1 cellular context compared by ENCODE assay signal in the genomic region with DNA sequence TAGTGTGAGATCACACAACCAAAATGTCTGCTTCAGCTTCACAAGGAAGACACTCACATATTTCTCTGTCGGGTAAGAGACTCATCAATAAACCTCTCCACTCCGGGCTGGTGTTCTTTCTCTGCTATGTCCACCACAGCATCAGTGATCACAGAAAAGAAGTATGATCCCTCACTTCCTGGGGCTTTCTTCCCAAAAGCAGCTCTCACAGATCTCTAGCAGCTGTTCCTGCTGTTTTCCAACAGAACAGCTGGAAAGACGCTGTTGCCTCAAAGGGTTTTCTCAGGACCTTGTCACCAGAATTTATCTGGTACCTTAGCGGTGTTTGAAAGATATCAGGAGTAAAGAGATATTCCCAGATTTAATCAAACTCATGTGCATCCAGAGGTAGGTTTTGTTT.
TF ChIP-seq lines count a peak whose summit lies in the region.

No MANE protein-coding gene starts in this region.

TF ChIP-seq in SK-N-SH treated with all-trans-retinoic acid at 6 μM for 48 hours, 23 proteins besides CTCF, POLR2A, EP300 and RAD21 (continued from another document):
- TF ChIP-seq, protein P1, sequence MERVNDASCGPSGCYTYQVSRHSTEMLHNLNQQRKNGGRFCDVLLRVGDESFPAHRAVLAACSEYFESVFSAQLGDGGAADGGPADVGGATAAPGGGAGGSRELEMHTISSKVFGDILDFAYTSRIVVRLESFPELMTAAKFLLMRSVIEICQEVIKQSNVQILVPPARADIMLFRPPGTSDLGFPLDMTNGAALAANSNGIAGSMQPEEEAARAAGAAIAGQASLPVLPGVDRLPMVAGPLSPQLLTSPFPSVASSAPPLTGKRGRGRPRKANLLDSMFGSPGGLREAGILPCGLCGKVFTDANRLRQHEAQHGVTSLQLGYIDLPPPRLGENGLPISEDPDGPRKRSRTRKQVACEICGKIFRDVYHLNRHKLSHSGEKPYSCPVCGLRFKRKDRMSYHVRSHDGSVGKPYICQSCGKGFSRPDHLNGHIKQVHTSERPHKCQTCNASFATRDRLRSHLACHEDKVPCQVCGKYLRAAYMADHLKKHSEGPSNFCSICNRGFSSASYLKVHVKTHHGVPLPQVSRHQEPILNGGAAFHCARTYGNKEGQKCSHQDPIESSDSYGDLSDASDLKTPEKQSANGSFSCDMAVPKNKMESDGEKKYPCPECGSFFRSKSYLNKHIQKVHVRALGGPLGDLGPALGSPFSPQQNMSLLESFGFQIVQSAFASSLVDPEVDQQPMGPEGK (CRISPR knock-in tag; IDR thresholded peaks at IDR 0.05; ENCODE audit: borderline replicate concordance) = no peak
- TF ChIP-seq, protein P2, sequence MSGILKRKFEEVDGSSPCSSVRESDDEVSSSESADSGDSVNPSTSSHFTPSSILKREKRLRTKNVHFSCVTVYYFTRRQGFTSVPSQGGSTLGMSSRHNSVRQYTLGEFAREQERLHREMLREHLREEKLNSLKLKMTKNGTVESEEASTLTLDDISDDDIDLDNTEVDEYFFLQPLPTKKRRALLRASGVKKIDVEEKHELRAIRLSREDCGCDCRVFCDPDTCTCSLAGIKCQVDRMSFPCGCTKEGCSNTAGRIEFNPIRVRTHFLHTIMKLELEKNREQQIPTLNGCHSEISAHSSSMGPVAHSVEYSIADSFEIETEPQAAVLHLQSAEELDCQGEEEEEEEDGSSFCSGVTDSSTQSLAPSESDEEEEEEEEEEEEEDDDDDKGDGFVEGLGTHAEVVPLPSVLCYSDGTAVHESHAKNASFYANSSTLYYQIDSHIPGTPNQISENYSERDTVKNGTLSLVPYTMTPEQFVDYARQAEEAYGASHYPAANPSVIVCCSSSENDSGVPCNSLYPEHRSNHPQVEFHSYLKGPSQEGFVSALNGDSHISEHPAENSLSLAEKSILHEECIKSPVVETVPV (CRISPR knock-in tag; IDR thresholded peaks at IDR 0.05) = no peak
- no peak for TF ChIP-seq RARB (CRISPR knock-in tag; IDR thresholded peaks at IDR 0.05)
- TF ChIP-seq ZNF8 (CRISPR knock-in tag; IDR thresholded peaks at IDR 0.05) = no peak
- no peak for TF ChIP-seq SNAI2 (CRISPR knock-in tag; IDR thresholded peaks at IDR 0.05)
- no peak for TF ChIP-seq ZFP3 (CRISPR knock-in tag; IDR thresholded peaks at IDR 0.05)
- TF ChIP-seq TCF4 (CRISPR knock-in tag; IDR thresholded peaks at IDR 0.05; ENCODE audit: borderline replicate concordance) = no peak
- TF ChIP-seq ISL1 (CRISPR knock-in tag; IDR thresholded peaks at IDR 0.05) = no peak
- TF ChIP-seq, protein P3, sequence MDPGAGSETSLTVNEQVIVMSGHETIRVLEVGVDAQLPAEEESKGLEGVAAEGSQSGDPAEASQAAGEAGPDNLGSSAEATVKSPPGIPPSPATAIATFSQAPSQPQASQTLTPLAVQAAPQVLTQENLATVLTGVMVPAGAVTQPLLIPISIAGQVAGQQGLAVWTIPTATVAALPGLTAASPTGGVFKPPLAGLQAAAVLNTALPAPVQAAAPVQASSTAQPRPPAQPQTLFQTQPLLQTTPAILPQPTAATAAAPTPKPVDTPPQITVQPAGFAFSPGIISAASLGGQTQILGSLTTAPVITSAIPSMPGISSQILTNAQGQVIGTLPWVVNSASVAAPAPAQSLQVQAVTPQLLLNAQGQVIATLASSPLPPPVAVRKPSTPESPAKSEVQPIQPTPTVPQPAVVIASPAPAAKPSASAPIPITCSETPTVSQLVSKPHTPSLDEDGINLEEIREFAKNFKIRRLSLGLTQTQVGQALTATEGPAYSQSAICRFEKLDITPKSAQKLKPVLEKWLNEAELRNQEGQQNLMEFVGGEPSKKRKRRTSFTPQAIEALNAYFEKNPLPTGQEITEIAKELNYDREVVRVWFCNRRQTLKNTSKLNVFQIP (CRISPR knock-in tag; IDR thresholded peaks at IDR 0.05; ENCODE audit: borderline replicate concordance, low read depth) = no peak
- no peak for TF ChIP-seq BACH2 (CRISPR knock-in tag; IDR thresholded peaks at IDR 0.05; ENCODE audit: borderline replicate concordance)
- TF ChIP-seq, protein P4, sequence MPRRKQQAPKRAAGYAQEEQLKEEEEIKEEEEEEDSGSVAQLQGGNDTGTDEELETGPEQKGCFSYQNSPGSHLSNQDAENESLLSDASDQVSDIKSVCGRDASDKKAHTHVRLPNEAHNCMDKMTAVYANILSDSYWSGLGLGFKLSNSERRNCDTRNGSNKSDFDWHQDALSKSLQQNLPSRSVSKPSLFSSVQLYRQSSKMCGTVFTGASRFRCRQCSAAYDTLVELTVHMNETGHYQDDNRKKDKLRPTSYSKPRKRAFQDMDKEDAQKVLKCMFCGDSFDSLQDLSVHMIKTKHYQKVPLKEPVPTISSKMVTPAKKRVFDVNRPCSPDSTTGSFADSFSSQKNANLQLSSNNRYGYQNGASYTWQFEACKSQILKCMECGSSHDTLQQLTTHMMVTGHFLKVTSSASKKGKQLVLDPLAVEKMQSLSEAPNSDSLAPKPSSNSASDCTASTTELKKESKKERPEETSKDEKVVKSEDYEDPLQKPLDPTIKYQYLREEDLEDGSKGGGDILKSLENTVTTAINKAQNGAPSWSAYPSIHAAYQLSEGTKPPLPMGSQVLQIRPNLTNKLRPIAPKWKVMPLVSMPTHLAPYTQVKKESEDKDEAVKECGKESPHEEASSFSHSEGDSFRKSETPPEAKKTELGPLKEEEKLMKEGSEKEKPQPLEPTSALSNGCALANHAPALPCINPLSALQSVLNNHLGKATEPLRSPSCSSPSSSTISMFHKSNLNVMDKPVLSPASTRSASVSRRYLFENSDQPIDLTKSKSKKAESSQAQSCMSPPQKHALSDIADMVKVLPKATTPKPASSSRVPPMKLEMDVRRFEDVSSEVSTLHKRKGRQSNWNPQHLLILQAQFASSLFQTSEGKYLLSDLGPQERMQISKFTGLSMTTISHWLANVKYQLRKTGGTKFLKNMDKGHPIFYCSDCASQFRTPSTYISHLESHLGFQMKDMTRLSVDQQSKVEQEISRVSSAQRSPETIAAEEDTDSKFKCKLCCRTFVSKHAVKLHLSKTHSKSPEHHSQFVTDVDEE (CRISPR knock-in tag; IDR thresholded peaks at IDR 0.05) = no peak
